ENCODE assay signal across 1 cellular context in genomic region chr17:36190549-36191335, GRCh38. TPM values are rescaled to one million over a fixed set of nuclear protein-coding genes. Genes with fewer than 3 reads are reported as not detected.
"Had no signal": no experiment of that assay in that cellular context is flagged by ENCODE, and none has a peak within 500 bp of the region (broad histone marks: within the 10 kb centered on the region; RNA-seq: fewer than 3 reads in every experiment).

No MANE protein-coding gene starts in this region.

RNA-seq across cellular contexts. Expression of gene CCL3L1, which starts 5.8 kb away (rescaled TPM):
- total RNA-seq: SJSA1 had no signal

RNA-seq across cellular contexts. Expression of gene CCL4L2, which starts 20.1 kb away (rescaled TPM):
- total RNA-seq: SJSA1 had no signal
